Comparison of ENCODE assay signal across 18 cellular contexts in genomic region chr19:10449037-10449436, GRCh38. TPM values are rescaled to one million over a fixed set of nuclear protein-coding genes. Genes with fewer than 3 reads are reported as not detected.
DNase-seq lines count a peak whose midpoint lies in the region; ATAC-seq, FAIRE-seq and TF ChIP-seq lines count a peak whose summit lies in the region.
"Had no signal": no experiment of that assay in that cellular context is flagged by ENCODE, and none has a peak within 500 bp of the region (broad histone marks: within the 10 kb centered on the region; RNA-seq: fewer than 3 reads in every experiment).

No MANE protein-coding gene starts in this region.

- H3K4me1 ChIP-seq in HepG2 (ENCODE audit: insufficient read depth, low read length) (no peaks in the 10 kb centered on the region), right lobe of liver (no peaks in the 10 kb centered on the region), K562 (replicated peaks in 1 of 2; ENCODE audit: control insufficient read depth in 2 of 2, insufficient read depth in 2 of 2, low read length in 2 of 2) (peaks cover 10 to 36% of the 10 kb centered on the region in 2 experiments), osteoblast (ENCODE audit: insufficient read depth, low read length) (no peaks in the 10 kb centered on the region)
- H3K4me1 ChIP-seq: BE2C had no signal

- no TSS peak for BruUV-seq in HepG2 (replicated peaks; lab: Mats Ljungman, UMichigan)
- BruUV-seq in K562 (replicated peaks; lab: Mats Ljungman, UMichigan), result no TSS peak

- TF ChIP-seq CTCF in HepG2 (CRISPR knock-in tag; IDR thresholded peaks at IDR 0.05), result no peak
- TF ChIP-seq CTCF in right lobe of liver (IDR thresholded peaks at IDR 0.05), result no peak
- no peak for TF ChIP-seq CTCF in K562 (IDR thresholded peaks at IDR 0.05 in 2 of 3, conservative IDR thresholded peaks at IDR 0.05 in 1 of 3; ENCODE audit: insufficient read depth in 2 of 3, low read depth in 1 of 3, low read length in 3 of 3)
- TF ChIP-seq CTCF in osteoblast (IDR thresholded peaks at IDR 0.05; ENCODE audit: extremely low read depth, low read depth, low read length), result no peak
- TF ChIP-seq CTCF in foreskin fibroblast (IDR thresholded peaks at IDR 0.05; ENCODE audit: low read depth, low read length), result no peak

- H3K4me3 ChIP-seq in HepG2 (replicated peaks in 1 of 3; ENCODE audit: insufficient read depth in 1 of 3, low read depth in 2 of 3, low read length in 3 of 3) (no peak overlapping the region), right lobe of liver (no peak overlapping the region), K562 (no peak overlapping the region), osteoblast (ENCODE audit: insufficient read depth, low read length) (no peak overlapping the region), foreskin fibroblast (ENCODE audit: low read depth in 1 of 2, low read length in 2 of 2) (no peak overlapping the region)
- H3K4me3 ChIP-seq: GM23338 had no signal

- FAIRE-seq in HepG2 (lab: Jason Lieb, UNC) (no peak), K562 (lab: Jason Lieb, UNC) (no peak)
- FAIRE-seq: A204.1, D721Med, G401.6, HTR-8/SVneo had no signal

- H3K27ac ChIP-seq in HepG2 (ENCODE audit: extremely low read length, insufficient read depth, low read length), result no peak overlapping the region
- no peak overlapping the region for H3K27ac ChIP-seq in right lobe of liver
- no peak overlapping the region for H3K27ac ChIP-seq in K562 (ENCODE audit: extremely low read depth, low read depth, low read length)
- no peak overlapping the region for H3K27ac ChIP-seq in osteoblast (ENCODE audit: low read depth, low read length)

- CTCF ChIA-PET in HepG2 (lab: Yijun Ruan, JAX; ENCODE audit: low intra/inter-chr PET ratio, low total read pairs), result no interaction called here
- CTCF ChIA-PET in K562 (lab: Yijun Ruan, JAX; ENCODE audit: low intra/inter-chr PET ratio), result no interaction called here

- no peak for DNase-seq in HepG2 (ENCODE audit: low spot score)
- no peak for DNase-seq in right lobe of liver
- peak in 1 of 4 experiments; percentile 3 for DNase-seq in K562 (ENCODE audit: extremely low read depth in 1 of 4, low spot score in 3 of 4)
- peak; percentile 72 for DNase-seq in osteoblast (ENCODE audit: insufficient read length, low spot score, missing footprints)
- DNase-seq in left colon, result no peak
- DNase-seq in foreskin fibroblast, result no peak
- DNase-seq: ACHN; BE2C; C1 segment of cervical spinal cord; CD4-positive, CD25-positive, alpha-beta regulatory T cell; CD8-positive, alpha-beta memory T cell; COR-L47 had no signal

- H3K9ac ChIP-seq in HepG2 (ENCODE audit: insufficient read depth, low read depth, low read length) (no peak overlapping the region), K562 (ENCODE audit: insufficient read depth in 1 of 2, low read depth in 2 of 2, low read length in 2 of 2) (no peak overlapping the region)

- 98% methylated on average over 7 of the region's 7 CpGs for WGBS in HepG2 (ENCODE audit: low lambda C conversion rate)
- 73% methylated on average over 2 of the region's 7 CpGs for WGBS in right lobe of liver (ENCODE audit: insufficient coverage, low coverage, low lambda C conversion rate, missing lambda C conversion rate)
- 93% methylated on average over 7 of the region's 7 CpGs for whole genome bisulfite sequencing in K562 (ENCODE audit: insufficient coverage, low coverage, missing lambda C conversion rate)

- H3K9me1 ChIP-seq in K562 (ENCODE audit: control insufficient read depth, insufficient read depth, low read length), result peaks cover 4% of the 10 kb centered on the region

- in situ Hi-C loops in HepG2 (cut with HindIII; ENCODE audit: extremely low pct_ligation_motif_present, low pct_unique_long_range_greater_than_20kb) (no loop called here), K562 (cut with MboI) (no loop called here)

- H2AFZ ChIP-seq in HepG2 (ENCODE audit: low read length) (no peak overlapping the region), K562 (ENCODE audit: low read depth, low read length) (no peak overlapping the region), osteoblast (ENCODE audit: low read length) (no peak overlapping the region)
- H2AFZ ChIP-seq: GM23338 had no signal

- H3K9me3 ChIP-seq in HepG2 (ENCODE audit: low read length), result no peaks in the 10 kb centered on the region
- no peaks in the 10 kb centered on the region for H3K9me3 ChIP-seq in right lobe of liver
- H3K9me3 ChIP-seq in K562 (replicated peaks; ENCODE audit: control insufficient read depth, insufficient read depth, low read depth, low read length), result no peaks in the 10 kb centered on the region
- no peaks in the 10 kb centered on the region for H3K9me3 ChIP-seq in osteoblast (ENCODE audit: low read depth, low read length)
- H3K9me3 ChIP-seq: BE2C had no signal

- H3K4me2 ChIP-seq in HepG2 (ENCODE audit: low read depth, low read length) (no peak overlapping the region), K562 (ENCODE audit: insufficient read depth, low read length) (no peak overlapping the region), osteoblast (ENCODE audit: insufficient read depth, low read length) (no peak overlapping the region)
- H3K4me2 ChIP-seq: GM23338 had no signal

- no peaks in the 10 kb centered on the region for H3K27me3 ChIP-seq in HepG2 (ENCODE audit: control insufficient read depth in 1 of 2, insufficient read depth in 2 of 2, low read length in 2 of 2)
- no peaks in the 10 kb centered on the region for H3K27me3 ChIP-seq in right lobe of liver
- no peaks in the 10 kb centered on the region for H3K27me3 ChIP-seq in K562 (ENCODE audit: control insufficient read depth in 2 of 2, insufficient read depth in 2 of 2, low read length in 2 of 2)
- H3K27me3 ChIP-seq in osteoblast (ENCODE audit: insufficient read depth, low read length), result no peaks in the 10 kb centered on the region
- H3K27me3 ChIP-seq: BE2C had no signal

- POLR2A ChIA-PET in HepG2 (lab: Yijun Ruan, JAX), result no interaction called here
- POLR2A ChIA-PET in K562 (lab: Yijun Ruan, JAX), result no interaction called here

- TF ChIP-seq RAD21 in HepG2 (CRISPR knock-in tag; IDR thresholded peaks at IDR 0.05) (no peak), K562 (CRISPR knock-in tag; conservative IDR thresholded peaks at IDR 0.05 in 1 of 2, IDR thresholded peaks at IDR 0.05 in 1 of 2) (no peak)

- no peak for TF ChIP-seq EP300 in HepG2 (IDR thresholded peaks at IDR 0.05; ENCODE audit: low read depth in 2 of 2, low read length in 2 of 2)
- no peak for TF ChIP-seq EP300 in HepG2 (CRISPR knock-in tag; IDR thresholded peaks at IDR 0.05; ENCODE audit: borderline replicate concordance)
- no peak for TF ChIP-seq EP300 in K562 (IDR thresholded peaks at IDR 0.05; ENCODE audit: low read length)

- no peaks in the 10 kb centered on the region for H3K79me2 ChIP-seq in HepG2 (ENCODE audit: insufficient read depth, low read length)
- peaks cover 17% of the 10 kb centered on the region for H3K79me2 ChIP-seq in K562 (ENCODE audit: control insufficient read depth, insufficient read depth, low read length)
- no peaks in the 10 kb centered on the region for H3K79me2 ChIP-seq in osteoblast (ENCODE audit: insufficient read depth, low read length)

- H4K20me1 ChIP-seq in HepG2 (ENCODE audit: insufficient read depth, low read length), result no peaks in the 10 kb centered on the region
- peaks cover 16% of the 10 kb centered on the region; the same call in 1 of the 2 replicates for H4K20me1 ChIP-seq in K562 (replicated peaks; ENCODE audit: control insufficient read depth, insufficient read depth, low read length)
- H4K20me1 ChIP-seq in osteoblast (ENCODE audit: insufficient read depth, low read length), result peaks cover 4% of the 10 kb centered on the region

- TF ChIP-seq POLR2A in HepG2 (IDR thresholded peaks at IDR 0.05; ENCODE audit: insufficient read depth in 1 of 2, low read depth in 2 of 2, low read length in 2 of 2), result no peak
- no peak for TF ChIP-seq POLR2A in right lobe of liver (IDR thresholded peaks at IDR 0.05)
- TF ChIP-seq POLR2A in K562 (conservative IDR thresholded peaks at IDR 0.05), result no peak

- intact Hi-C loops in HepG2 (cut with micrococcal nuclease; ENCODE audit: unreplicated experiment), result no loop called here
- intact Hi-C loops in right lobe of liver (cut with DNase I), result no loop called here
- intact Hi-C loops in K562 (cut with micrococcal nuclease), result no loop called here
- intact Hi-C loops in left colon (cut with DNase I, micrococcal nuclease), result no loop called here

- ATAC-seq in HepG2 (no peak), right lobe of liver (no peak), K562 (no peak), left colon (no peak)
- ATAC-seq: GM23338, HCT116 had no signal

- H3K36me3 ChIP-seq in HepG2 (replicated peaks in 1 of 2; ENCODE audit: control insufficient read depth in 1 of 2, insufficient read depth in 2 of 2, low read length in 2 of 2) (no peaks in the 10 kb centered on the region; a peak in 1 of 5 replicates), right lobe of liver (no peaks in the 10 kb centered on the region), K562 (ENCODE audit: control insufficient read depth, insufficient read depth, low read length) (peaks cover 39% of the 10 kb centered on the region; the same call in 1 of the 3 replicates), osteoblast (ENCODE audit: insufficient read depth, low read length) (peaks cover 4% of the 10 kb centered on the region)
- H3K36me3 ChIP-seq: BE2C had no signal

RNA-seq across cellular contexts. Expression of gene PDE4A, which starts 28.7 kb away (rescaled TPM):
- 1.1 TPM in 2 replicates for total RNA-seq in HepG2 (2016; rRNA removed; fragmentation: Illumina TruSeq; extraction: Trizol)
- total RNA-seq in HepG2 (2016; cell fraction: cytosol; rRNA removed; fragmentation: Illumina TruSeq; extraction: Trizol; ENCODE audit: low read depth), result 1.5 and 1.6 TPM in 2 replicates
- 0.89 and 1.2 TPM in 2 replicates for total RNA-seq in HepG2 (2016; cell fraction: insoluble cytoplasmic fraction; rRNA removed; fragmentation: Illumina TruSeq; extraction: Trizol)
- 3.6 and 3.7 TPM in 2 replicates for total RNA-seq in HepG2 (2016; cell fraction: membrane; rRNA removed; fragmentation: Illumina TruSeq; extraction: Trizol)
- total RNA-seq in HepG2 (2016; cell fraction: nucleus; rRNA removed; fragmentation: Illumina TruSeq; extraction: Trizol), result 1.3 and 1.5 TPM in 2 replicates
- 4.1 TPM in 2 replicates for polyA plus RNA-seq in HepG2 (2011; rRNA removed)
- 3.5 and 3.8 TPM in 2 replicates for polyA plus RNA-seq in HepG2 (2011; cell fraction: cytosol; rRNA removed)
- 9.1 and 10.2 TPM in 2 replicates for polyA plus RNA-seq in HepG2 (2011; cell fraction: nucleus; rRNA removed)
- 5.1 and 5.7 TPM in 2 replicates for polyA plus RNA-seq in HepG2 (2012)
- polyA plus RNA-seq in HepG2 (2016; cell fraction: cytosol; fragmentation: Illumina TruSeq; extraction: Trizol; ENCODE audit: low read depth), result 3.3 and 3.8 TPM in 2 replicates
- polyA plus RNA-seq in HepG2 (2016; cell fraction: insoluble cytoplasmic fraction; fragmentation: Illumina TruSeq; extraction: Trizol; ENCODE audit: low read depth), result 2.8 and 3.6 TPM in 2 replicates
- 6.6 and 7.6 TPM in 2 replicates for polyA plus RNA-seq in HepG2 (2016; cell fraction: membrane; fragmentation: Illumina TruSeq; extraction: Trizol; ENCODE audit: low read depth)
- 5.9 and 7.4 TPM in 2 replicates for polyA plus RNA-seq in HepG2 (2016; cell fraction: nucleus; fragmentation: Illumina TruSeq; extraction: Trizol; ENCODE audit: insufficient read depth, low read depth)
- polyA minus RNA-seq in HepG2 (2011; rRNA and poly(A)+ RNA removed; ENCODE audit: low replicate concordance), result 1.0 and 6.6 TPM in 2 replicates
- 3.9 and 5.0 TPM in 2 replicates for polyA minus RNA-seq in HepG2 (2011; cell fraction: cytosol; rRNA and poly(A)+ RNA removed)
- polyA minus RNA-seq in HepG2 (2011; cell fraction: nucleus; rRNA and poly(A)+ RNA removed), result 2.6 and 2.9 TPM in 2 replicates
- total RNA-seq in right lobe of liver, result 1 to 10 TPM; 1.2 to 5.8 (median 2.7) TPM
- 30.8 and 75.5 TPM in 2 replicates for total RNA-seq in K562 (2011; cell fraction: chromatin; rRNA removed; ENCODE audit: low replicate concordance)
- 29.5 and 33.3 TPM in 2 replicates for total RNA-seq in K562 (2011; cell fraction: nucleolus; rRNA removed)
- 27.9 and 30.0 TPM in 2 replicates for total RNA-seq in K562 (2011; cell fraction: nucleoplasm; rRNA removed)
- 4.2 and 4.7 TPM in 2 replicates for total RNA-seq in K562 (2014; rRNA removed)
- total RNA-seq in K562 (2014; rRNA removed; fragmentation: Illumina TruSeq; extraction: Trizol), result 3.2 and 3.6 TPM in 2 replicates
- 4.6 and 5.1 TPM in 2 replicates for total RNA-seq in K562 (2015; rRNA removed; fragmentation: Illumina TruSeq; extraction: Trizol)
- total RNA-seq in K562 (2021), result 25.5 and 26.9 TPM in 2 replicates
- 6.0 and 7.6 TPM in 2 replicates for polyA plus RNA-seq in K562 (2011; rRNA removed)
- 7.1 and 9.9 TPM in 2 replicates for polyA plus RNA-seq in K562 (2011; cell fraction: cytosol; rRNA removed)
- polyA plus RNA-seq in K562 (2011; cell fraction: nucleus; rRNA removed), result 16.4 and 26.9 TPM in 2 replicates
- 12.3 and 18.3 TPM in 2 replicates for polyA plus RNA-seq in K562 (2012)
- polyA plus RNA-seq in K562 (2014; fragmentation: Illumina TruSeq; extraction: Trizol), result 15.1 and 16.5 TPM in 2 replicates
- polyA plus RNA-seq in K562 (2014; fragmentation: Nextera tagmentation; extraction: Ambion mirVana), result under 1 TPM; 0.66 to 0.68 TPM
- polyA plus RNA-seq in K562 (2014; rRNA removed), result 14.2 and 14.3 TPM in 2 replicates
- polyA minus RNA-seq in K562 (2011; rRNA and poly(A)+ RNA removed), result 4.5 and 7.0 TPM in 2 replicates
- polyA minus RNA-seq in K562 (2011; cell fraction: cytosol; rRNA and poly(A)+ RNA removed), result 14.0 and 20.1 TPM in 2 replicates
- polyA minus RNA-seq in K562 (2011; cell fraction: nucleus; rRNA and poly(A)+ RNA removed), result 8.8 and 9.9 TPM in 2 replicates
- total RNA-seq in osteoblast, result 5.1 and 8.3 TPM in 2 replicates
- total RNA-seq in left colon, result 10 to 100 TPM; 13.8 to 14.3 TPM

RNA-seq across cellular contexts. Expression of gene CDC37, which starts 45.7 kb away (rescaled TPM):
- total RNA-seq in HepG2 (2016; rRNA removed; fragmentation: Illumina TruSeq; extraction: Trizol), result 134 and 158 TPM in 2 replicates
- total RNA-seq in HepG2 (2016; cell fraction: cytosol; rRNA removed; fragmentation: Illumina TruSeq; extraction: Trizol; ENCODE audit: low read depth), result 36.6 and 36.7 TPM in 2 replicates
- total RNA-seq in HepG2 (2016; cell fraction: insoluble cytoplasmic fraction; rRNA removed; fragmentation: Illumina TruSeq; extraction: Trizol), result 125 and 171 TPM in 2 replicates
- total RNA-seq in HepG2 (2016; cell fraction: membrane; rRNA removed; fragmentation: Illumina TruSeq; extraction: Trizol), result 51.9 and 53.0 TPM in 2 replicates
- 80.1 and 80.2 TPM in 2 replicates for total RNA-seq in HepG2 (2016; cell fraction: nucleus; rRNA removed; fragmentation: Illumina TruSeq; extraction: Trizol)
- polyA plus RNA-seq in HepG2 (2011; rRNA removed), result 177 and 191 TPM in 2 replicates
- 157 and 211 TPM in 2 replicates for polyA plus RNA-seq in HepG2 (2011; cell fraction: cytosol; rRNA removed)
- 522 and 527 TPM in 2 replicates for polyA plus RNA-seq in HepG2 (2011; cell fraction: nucleus; rRNA removed)
- polyA plus RNA-seq in HepG2 (2012), result 89.1 and 94.9 TPM in 2 replicates
- 39.2 and 43.2 TPM in 2 replicates for polyA plus RNA-seq in HepG2 (2016; cell fraction: cytosol; fragmentation: Illumina TruSeq; extraction: Trizol; ENCODE audit: low read depth)
- polyA plus RNA-seq in HepG2 (2016; cell fraction: insoluble cytoplasmic fraction; fragmentation: Illumina TruSeq; extraction: Trizol; ENCODE audit: low read depth), result 161 and 171 TPM in 2 replicates
- 52.6 and 54.0 TPM in 2 replicates for polyA plus RNA-seq in HepG2 (2016; cell fraction: membrane; fragmentation: Illumina TruSeq; extraction: Trizol; ENCODE audit: low read depth)
- polyA plus RNA-seq in HepG2 (2016; cell fraction: nucleus; fragmentation: Illumina TruSeq; extraction: Trizol; ENCODE audit: insufficient read depth, low read depth), result 240 and 249 TPM in 2 replicates
- polyA minus RNA-seq in HepG2 (2011; rRNA and poly(A)+ RNA removed; ENCODE audit: low replicate concordance), result 90.9 and 144 TPM in 2 replicates
- polyA minus RNA-seq in HepG2 (2011; cell fraction: cytosol; rRNA and poly(A)+ RNA removed), result 42.3 and 52.9 TPM in 2 replicates
- 38.0 and 40.4 TPM in 2 replicates for polyA minus RNA-seq in HepG2 (2011; cell fraction: nucleus; rRNA and poly(A)+ RNA removed)
- 10 to 100 TPM; 39.6 to 74.9 (median 50.1) TPM for total RNA-seq in right lobe of liver
- 143 and 313 TPM in 2 replicates for total RNA-seq in K562 (2011; cell fraction: chromatin; rRNA removed; ENCODE audit: low replicate concordance)
- 204 and 248 TPM in 2 replicates for total RNA-seq in K562 (2011; cell fraction: nucleolus; rRNA removed)
- total RNA-seq in K562 (2011; cell fraction: nucleoplasm; rRNA removed), result 196 and 198 TPM in 2 replicates
- 374 and 442 TPM in 2 replicates for total RNA-seq in K562 (2014; rRNA removed)
- total RNA-seq in K562 (2014; rRNA removed; fragmentation: Illumina TruSeq; extraction: Trizol), result 92.4 and 108 TPM in 2 replicates
- total RNA-seq in K562 (2015; rRNA removed; fragmentation: Illumina TruSeq; extraction: Trizol), result 227 and 233 TPM in 2 replicates
- 220 and 242 TPM in 2 replicates for total RNA-seq in K562 (2021)
- 298 and 334 TPM in 2 replicates for polyA plus RNA-seq in K562 (2011; rRNA removed)
- polyA plus RNA-seq in K562 (2011; cell fraction: cytosol; rRNA removed), result 268 and 380 TPM in 2 replicates
- polyA plus RNA-seq in K562 (2011; cell fraction: nucleus; rRNA removed), result 1,074 and 1,365 TPM in 2 replicates
- polyA plus RNA-seq in K562 (2012), result 226 and 230 TPM in 2 replicates
- polyA plus RNA-seq in K562 (2014; fragmentation: Illumina TruSeq; extraction: Trizol), result 188 and 265 TPM in 2 replicates
- polyA plus RNA-seq in K562 (2014; fragmentation: Nextera tagmentation; extraction: Ambion mirVana), result 10 to 100 TPM in 1 of 2 experiments, 1 to 10 TPM in 1; 6.6 to 12.8 TPM
- polyA plus RNA-seq in K562 (2014; rRNA removed), result 481 and 538 TPM in 2 replicates
- polyA minus RNA-seq in K562 (2011; rRNA and poly(A)+ RNA removed), result 76.0 and 124 TPM in 2 replicates
- polyA minus RNA-seq in K562 (2011; cell fraction: cytosol; rRNA and poly(A)+ RNA removed), result 83.3 and 94.9 TPM in 2 replicates
- polyA minus RNA-seq in K562 (2011; cell fraction: nucleus; rRNA and poly(A)+ RNA removed), result 51.0 and 68.2 TPM in 2 replicates
- total RNA-seq in osteoblast, result 131 and 154 TPM in 2 replicates
- total RNA-seq in left colon, result 100 to 1,000 TPM; 129 to 161 TPM

RNA-seq across cellular contexts. Expression of gene KEAP1, which starts 54.1 kb away (rescaled TPM):
- total RNA-seq in HepG2 (2016; rRNA removed; fragmentation: Illumina TruSeq; extraction: Trizol) (72.9 and 75.5 TPM in 2 replicates), right lobe of liver (10 to 100 TPM; 36.7 to 60.7 (median 41.2) TPM), K562 (2014; rRNA removed) (78.3 and 99.2 TPM in 2 replicates), K562 (2014; rRNA removed; fragmentation: Illumina TruSeq; extraction: Trizol) (52.7 and 64.4 TPM in 2 replicates), K562 (2015; rRNA removed; fragmentation: Illumina TruSeq; extraction: Trizol) (81.5 and 82.9 TPM in 2 replicates), K562 (2021) (95.6 and 96.4 TPM in 2 replicates), osteoblast (64.8 and 77.1 TPM in 2 replicates), left colon (10 to 100 TPM; 52.3 to 54.5 TPM)
- 37.8 and 38.2 TPM in 2 replicates for total RNA-seq in HepG2 (2016; cell fraction: cytosol; rRNA removed; fragmentation: Illumina TruSeq; extraction: Trizol; ENCODE audit: low read depth)
- total RNA-seq in HepG2 (2016; cell fraction: insoluble cytoplasmic fraction; rRNA removed; fragmentation: Illumina TruSeq; extraction: Trizol), result 60.9 and 73.7 TPM in 2 replicates
- 75.5 and 78.9 TPM in 2 replicates for total RNA-seq in HepG2 (2016; cell fraction: membrane; rRNA removed; fragmentation: Illumina TruSeq; extraction: Trizol)
- total RNA-seq in HepG2 (2016; cell fraction: nucleus; rRNA removed; fragmentation: Illumina TruSeq; extraction: Trizol), result 35.4 and 45.7 TPM in 2 replicates
- polyA plus RNA-seq in HepG2 (2011; rRNA removed) (56.7 and 72.4 TPM in 2 replicates), K562 (2011; rRNA removed) (62.6 and 72.0 TPM in 2 replicates), K562 (2014; fragmentation: Illumina TruSeq; extraction: Trizol) (56.1 and 61.8 TPM in 2 replicates), K562 (2014; fragmentation: Nextera tagmentation; extraction: Ambion mirVana) (1 to 10 TPM; 2.1 to 8.3 TPM), K562 (2014; rRNA removed) (64.3 and 67.5 TPM in 2 replicates)
- polyA plus RNA-seq in HepG2 (2011; cell fraction: cytosol; rRNA removed), result 40.4 and 55.8 TPM in 2 replicates
- polyA plus RNA-seq in HepG2 (2011; cell fraction: nucleus; rRNA removed), result 51.5 and 70.2 TPM in 2 replicates
- polyA plus RNA-seq in HepG2 (2012), result 46.5 and 50.3 TPM in 2 replicates
- 24.3 and 29.7 TPM in 2 replicates for polyA plus RNA-seq in HepG2 (2016; cell fraction: cytosol; fragmentation: Illumina TruSeq; extraction: Trizol; ENCODE audit: low read depth)
- 71.7 and 84.0 TPM in 2 replicates for polyA plus RNA-seq in HepG2 (2016; cell fraction: insoluble cytoplasmic fraction; fragmentation: Illumina TruSeq; extraction: Trizol; ENCODE audit: low read depth)
- 56.3 and 60.2 TPM in 2 replicates for polyA plus RNA-seq in HepG2 (2016; cell fraction: membrane; fragmentation: Illumina TruSeq; extraction: Trizol; ENCODE audit: low read depth)
- polyA plus RNA-seq in HepG2 (2016; cell fraction: nucleus; fragmentation: Illumina TruSeq; extraction: Trizol; ENCODE audit: insufficient read depth, low read depth), result 62.2 and 71.4 TPM in 2 replicates
- 113 and 248 TPM in 2 replicates for polyA minus RNA-seq in HepG2 (2011; rRNA and poly(A)+ RNA removed; ENCODE audit: low replicate concordance)
- polyA minus RNA-seq in HepG2 (2011; cell fraction: cytosol; rRNA and poly(A)+ RNA removed), result 40.0 and 43.1 TPM in 2 replicates
- 24.3 and 29.7 TPM in 2 replicates for polyA minus RNA-seq in HepG2 (2011; cell fraction: nucleus; rRNA and poly(A)+ RNA removed)
- total RNA-seq in K562 (2011; cell fraction: chromatin; rRNA removed; ENCODE audit: low replicate concordance), result 50.9 and 183 TPM in 2 replicates
- 102 and 110 TPM in 2 replicates for total RNA-seq in K562 (2011; cell fraction: nucleolus; rRNA removed)
- 55.9 and 62.1 TPM in 2 replicates for total RNA-seq in K562 (2011; cell fraction: nucleoplasm; rRNA removed)
- 55.6 and 109 TPM in 2 replicates for polyA plus RNA-seq in K562 (2011; cell fraction: cytosol; rRNA removed)
- 51.7 and 82.4 TPM in 2 replicates for polyA plus RNA-seq in K562 (2011; cell fraction: nucleus; rRNA removed)
- 62.6 and 63.7 TPM in 2 replicates for polyA plus RNA-seq in K562 (2012)
- polyA minus RNA-seq in K562 (2011; rRNA and poly(A)+ RNA removed), result 54.1 and 87.9 TPM in 2 replicates
- polyA minus RNA-seq in K562 (2011; cell fraction: cytosol; rRNA and poly(A)+ RNA removed), result 50.6 and 75.7 TPM in 2 replicates
- 28.0 and 39.2 TPM in 2 replicates for polyA minus RNA-seq in K562 (2011; cell fraction: nucleus; rRNA and poly(A)+ RNA removed)

Comparison
In these comparisons a context has a peak if more than half of its experiments do, and no peak if none do; other contexts are left out.
1. Of the 241 proteins assayed by ChIP-seq in both HepG2 and K562: peak only in HepG2: none; only in K562: ZFP36; in both: none; in neither: 240.